In genomic region chr16:10871157-10871991, GRCh38 we compare ENCODE assay signal across 8 cellular contexts. TPM values are rescaled to one million over a fixed set of nuclear protein-coding genes. Genes with fewer than 3 reads are reported as not detected.
DNase-seq lines count a peak whose midpoint lies in the region; ATAC-seq, FAIRE-seq and TF ChIP-seq lines count a peak whose summit lies in the region.
"Had no signal": no experiment of that assay in that cellular context is flagged by ENCODE, and none has a peak within 500 bp of the region (broad histone marks: within the 10 kb centered on the region; RNA-seq: fewer than 3 reads in every experiment).

No MANE protein-coding gene starts in this region.

- H3K9ac ChIP-seq in kidney (ENCODE audit: low read length in 2 of 2), result peak overlapping the region in 1 of 2 donors; percentile 48

- H3K27ac ChIP-seq in kidney (ENCODE audit: low read depth in 2 of 2, low read length in 2 of 2), result peak overlapping the region; percentile 81 to 84

- peaks cover 36% of the 10 kb centered on the region for H3K27me3 Mint-ChIP-seq in activated T-helper 17 cell treated with anti-CD3 and anti-CD28 coated beads, Interleukin-2, amount 50 U/mL, for 72 hours

- no peaks in the 10 kb centered on the region for H3K9me3 ChIP-seq in kidney (ENCODE audit: control insufficient read depth in 1 of 2, low read length in 2 of 2)

- no peaks in the 10 kb centered on the region for H3K9me3 Mint-ChIP-seq in activated T-helper 17 cell treated with anti-CD3 and anti-CD28 coated beads, Interleukin-2, amount 50 U/mL, for 72 hours

- no peaks in the 10 kb centered on the region for H3K36me3 ChIP-seq in kidney (ENCODE audit: control insufficient read depth in 1 of 2, insufficient read depth in 2 of 2, low read length in 2 of 2)

- peak overlapping the region; percentile 91 for H3K27ac Mint-ChIP-seq in activated T-helper 17 cell treated with anti-CD3 and anti-CD28 coated beads, Interleukin-2, amount 50 U/mL, for 72 hours
- H3K27ac Mint-ChIP-seq: brain had no signal

- ATAC-seq in GM18498 (IDR thresholded peaks at IDR 0.05; ENCODE audit: unreplicated experiment), result peak; percentile 58
- ATAC-seq in HG02610 (IDR thresholded peaks at IDR 0.05; ENCODE audit: unreplicated experiment), result peak; percentile 72
- peak; percentile 90 for ATAC-seq in activated T-helper 17 cell treated with anti-CD3 and anti-CD28 coated beads, Interleukin-2, amount 50 U/mL, for 72 hours (replicated peaks)

- H3K36me3 Mint-ChIP-seq in activated T-helper 17 cell treated with anti-CD3 and anti-CD28 coated beads, Interleukin-2, amount 50 U/mL, for 72 hours (ENCODE audit: low read depth), result no peaks in the 10 kb centered on the region
- H3K36me3 Mint-ChIP-seq: brain had no signal

- DNase-seq in NCI-H69 (lab: John Stamatoyannopoulos, UW) (peak; percentile 70), kidney (peak; percentile 93), D721Med (ENCODE audit: insufficient read length, low spot score) (no peak)
- DNase-seq in stimulated activated CD8-positive, alpha-beta memory T cell treated with anti-CD3 and anti-CD28 coated beads, Interleukin-4, amount 100 ng/mL, for 48 hours, result peak; percentile 83

- peaks cover 18 to 28% of the 10 kb centered on the region in 2 donors for H3K4me1 ChIP-seq in kidney (ENCODE audit: control insufficient read depth in 1 of 2, insufficient read depth in 1 of 2, low read depth in 1 of 2, low read length in 2 of 2)

- peak overlapping the region; percentile 69 for H3K4me3 Mint-ChIP-seq in activated T-helper 17 cell treated with anti-CD3 and anti-CD28 coated beads, Interleukin-2, amount 50 U/mL, for 72 hours
- H3K4me3 Mint-ChIP-seq: brain had no signal

- H3K4me3 ChIP-seq in kidney (ENCODE audit: low read length in 2 of 2), result no peak overlapping the region

- no peak for FAIRE-seq in kidney (lab: Jason Lieb, UNC)
- no peak for FAIRE-seq in D721Med (lab: Jason Lieb, UNC)

- TF ChIP-seq CTCF in kidney (IDR thresholded peaks at IDR 0.05; ENCODE audit: borderline replicate concordance, extremely low read depth, insufficient read depth), result no peak
- TF ChIP-seq CTCF in D721Med (IDR thresholded peaks at IDR 0.05; ENCODE audit: insufficient read depth, missing control alignments), result no peak

- peaks cover 55% of the 10 kb centered on the region for H3K4me1 Mint-ChIP-seq in activated T-helper 17 cell treated with anti-CD3 and anti-CD28 coated beads, Interleukin-2, amount 50 U/mL, for 72 hours
- H3K4me1 Mint-ChIP-seq: brain had no signal

- intact Hi-C loops in kidney (cut with DNase I), result no loop called here

RNA-seq across cellular contexts. Expression of gene CIITA, which starts 5.6 kb away (rescaled TPM):
- 10 to 100 TPM in 1 of 2 donors, 1 to 10 TPM in 1; 8.6 to 64.2 TPM for total RNA-seq in activated T-helper 17 cell treated with anti-CD3 and anti-CD28 coated beads, Interleukin-2, amount 50 U/mL, for 72 hours
- total RNA-seq in kidney, result 50.5 TPM
- 8.3 TPM for polyA plus RNA-seq in kidney (ENCODE audit: insufficient read depth, low read depth, low replicate concordance)

RNA-seq across cellular contexts. Expression of gene TVP23A, which starts 52.8 kb away (rescaled TPM):
- under 1 TPM; 0.22 to 0.69 TPM for total RNA-seq in activated T-helper 17 cell treated with anti-CD3 and anti-CD28 coated beads, Interleukin-2, amount 50 U/mL, for 72 hours
- 0.19 TPM for total RNA-seq in kidney
- not detected for polyA plus RNA-seq in kidney (ENCODE audit: insufficient read depth, low read depth, low replicate concordance)
